Comparison of ENCODE assay signal across 20 cellular contexts in the genomic region with DNA sequence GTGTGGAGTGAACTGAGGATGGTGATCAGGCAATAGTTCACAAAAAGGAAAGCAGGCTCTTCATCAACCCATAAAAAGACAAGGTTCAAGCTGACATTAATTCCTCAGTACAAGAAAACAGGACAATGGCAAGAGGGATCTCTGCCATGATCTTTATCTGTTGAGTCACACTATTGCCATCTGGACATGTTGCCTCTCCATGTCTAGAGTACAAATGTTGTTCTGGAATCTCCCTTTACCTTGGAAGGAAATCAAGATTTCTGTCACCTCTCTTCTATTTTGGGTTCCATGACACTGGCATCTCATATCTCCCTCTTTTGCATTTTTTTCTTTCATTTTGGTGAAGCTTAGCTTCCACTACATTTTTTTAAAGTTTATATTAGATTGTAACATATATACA.
DNase-seq lines count a peak whose midpoint lies in the region; ATAC-seq and TF ChIP-seq lines count a peak whose summit lies in the region.
"Had no signal": no experiment of that assay in that cellular context is flagged by ENCODE, and none has a peak within 500 bp of the region (broad histone marks: within the 10 kb centered on the region; RNA-seq: fewer than 3 reads in every experiment).

No MANE protein-coding gene starts in this region.

- intact Hi-C loops in heart left ventricle (cut with DNase I): no loop called here

- no peaks in the 10 kb centered on the region for H3K36me3 ChIP-seq in heart left ventricle
- H3K36me3 ChIP-seq: Peyer's patch had no signal

- TF ChIP-seq POLR2A in heart left ventricle (IDR thresholded peaks at IDR 0.05): no peak

- H3K4me1 ChIP-seq in heart left ventricle: no peaks in the 10 kb centered on the region
- H3K4me1 ChIP-seq: Peyer's patch had no signal

- H3K27me3 ChIP-seq in heart left ventricle: no peaks in the 10 kb centered on the region
- H3K27me3 ChIP-seq: Peyer's patch had no signal

- no peak for TF ChIP-seq CTCF in heart left ventricle (IDR thresholded peaks at IDR 0.05)

- peak; percentile 62 for DNase-seq in DMS 273 (lab: John Stamatoyannopoulos, UW; ENCODE audit: unreplicated experiment)
- DNase-seq in GM03348 (ENCODE audit: low spot score): peak; percentile 20
- DNase-seq in cerebellar cortex (ENCODE audit: low spot score): peak; percentile 90
- DNase-seq in superior temporal gyrus (ENCODE audit: extremely low spot score): peak; percentile 57
- DNase-seq in heart left ventricle: no peak
- no peak for DNase-seq in activated gamma-delta T cell (lab: John Stamatoyannopoulos, UW)
- DNase-seq: ACHN; AML-193; CD8-positive, alpha-beta T cell; Kasumi-1; MM.1S; NCI-H1048; NCI-H1436; NCI-H187 treated with DMSO at 0.1 percent for 48 hours; NCI-H2107; NCI-H510A treated with DMSO at 0.1 percent for 48 hours; NCI-H748 treated with DMSO at 0.1 percent for 48 hours; Peyer's patch; T-cell had no signal

- no peak overlapping the region for H3K27ac ChIP-seq in heart left ventricle
- H3K27ac ChIP-seq: Peyer's patch had no signal

- no peak overlapping the region for H3K4me3 ChIP-seq in heart left ventricle
- H3K4me3 ChIP-seq: Peyer's patch had no signal

- H3K9me3 ChIP-seq in heart left ventricle: peaks cover 0 to under 1% (median 0%) of the 10 kb centered on the region in 12 donors
- H3K9me3 ChIP-seq: Peyer's patch had no signal

- ATAC-seq in heart left ventricle (no peak), HG02884 (IDR thresholded peaks at IDR 0.05; ENCODE audit: unreplicated experiment) (no peak)
- ATAC-seq: CD8-positive, alpha-beta T cell; T-cell had no signal

Comparison
In these comparisons a context has a peak if more than half of its experiments do, and no peak if none do; other contexts are left out.
1. DNase-seq: peak in DMS 273 (single experiment), GM03348 (single experiment), cerebellar cortex (single experiment) and superior temporal gyrus (single experiment); none in heart left ventricle (0 of 5) and activated gamma-delta T cell (single experiment).